In the genomic region with DNA sequence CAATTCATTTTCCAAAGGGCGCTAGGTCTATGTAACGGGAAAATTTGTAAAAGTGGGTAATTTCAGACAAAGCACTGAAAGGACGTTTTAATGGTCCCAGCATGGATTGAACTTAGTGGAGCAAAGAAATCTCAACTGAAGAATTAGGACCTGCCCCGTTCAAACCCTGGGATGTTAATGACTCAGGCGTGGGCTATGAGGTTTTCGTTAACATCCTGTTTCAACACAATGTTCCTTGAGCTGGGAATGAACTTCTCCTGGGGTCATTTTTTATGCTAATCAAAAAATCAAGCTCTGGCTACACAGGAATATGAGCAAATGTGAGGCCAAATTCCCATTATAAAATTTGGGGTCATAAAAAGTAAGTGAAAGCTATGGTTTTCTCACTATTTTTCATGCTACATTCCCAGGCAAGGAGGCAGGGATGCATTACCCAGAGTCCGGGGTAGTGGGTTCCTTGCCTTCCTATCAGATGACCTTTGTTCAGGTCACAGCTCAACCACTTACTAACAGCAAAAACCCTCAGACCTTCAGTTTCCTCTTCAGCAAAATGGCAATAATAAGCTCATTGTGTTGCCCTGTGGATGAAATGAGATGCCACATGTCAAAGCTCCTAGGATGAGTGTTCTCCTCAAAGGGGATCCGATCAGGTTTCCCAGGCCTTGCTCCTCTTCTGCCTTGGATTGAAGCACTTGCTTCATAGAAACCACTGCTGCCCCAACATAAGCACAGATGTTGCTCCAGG, we compare ENCODE assay signal across 20 cellular contexts.
DNase-seq lines count a peak whose midpoint lies in the region; ATAC-seq and TF ChIP-seq lines count a peak whose summit lies in the region.
"Had no signal": no experiment of that assay in that cellular context is flagged by ENCODE, and none has a peak within 500 bp of the region (broad histone marks: within the 10 kb centered on the region; RNA-seq: fewer than 3 reads in every experiment).

No MANE protein-coding gene starts in this region.

- TF ChIP-seq CTCF in brain microvascular endothelial cell (IDR thresholded peaks at IDR 0.05; ENCODE audit: low read depth, low read length, missing control alignments): no peak

- no peaks in the 10 kb centered on the region for H3K36me3 ChIP-seq in brain microvascular endothelial cell (replicated peaks)
- H3K36me3 ChIP-seq: heart right ventricle, suprapubic skin had no signal

- ATAC-seq in GM18498 (IDR thresholded peaks at IDR 0.05; ENCODE audit: unreplicated experiment) (no peak), HG03354 (IDR thresholded peaks at IDR 0.05; ENCODE audit: poor library complexity, severe bottlenecking, unreplicated experiment) (no peak)
- ATAC-seq: heart right ventricle, left ventricle myocardium superior, sciatic nerve, WTC11 had no signal

- H3K27ac ChIP-seq in brain microvascular endothelial cell: no peak overlapping the region
- H3K27ac ChIP-seq: C4-2B, coronary artery, heart right ventricle, suprapubic skin had no signal

- peak; percentile 18 for DNase-seq in AG20443 (ENCODE audit: low spot score)
- DNase-seq in HPDE6-E6E7 (ENCODE audit: extremely low spot score): peak; percentile 11
- peak; percentile 1 for DNase-seq in brain microvascular endothelial cell
- DNase-seq in iris pigment epithelial cell (ENCODE audit: low read depth): peak; percentile 75
- no peak for DNase-seq in activated effector memory CD4-positive, alpha-beta T cell treated with Interleukin-2 at 50 U/mL for 16 hours
- no peak for DNase-seq in inferior parietal cortex (ENCODE audit: extremely low spot score)
- DNase-seq: endodermal cell, H7, heart right ventricle, left ventricle myocardium superior, NCI-H1417, NCI-H524 treated with DMSO at 0.1 percent for 48 hours, T-helper 9 cell had no signal

- H3K27me3 ChIP-seq in brain microvascular endothelial cell (replicated peaks): no peaks in the 10 kb centered on the region

- in situ Hi-C loops in brain microvascular endothelial cell (cut with HindIII; ENCODE audit: low pct_ligation_motif_present, low sequenced_read_pairs): no loop called here

- no peak overlapping the region for H3K4me3 ChIP-seq in brain microvascular endothelial cell (ENCODE audit: low read depth, low read length)
- H3K4me3 ChIP-seq: coronary artery, heart right ventricle, suprapubic skin had no signal

Comparison
In these comparisons a context has a peak if more than half of its experiments do, and no peak if none do; other contexts are left out.
1. DNase-seq: peak in AG20443 (single experiment), HPDE6-E6E7 (single experiment), brain microvascular endothelial cell (single experiment) and iris pigment epithelial cell (single experiment); none in activated effector memory CD4-positive, alpha-beta T cell treated with Interleukin-2 at 50 U/mL for 16 hours (single experiment) and inferior parietal cortex (single experiment).